ENCODE assay signal across 19 cellular contexts in the genomic region with DNA sequence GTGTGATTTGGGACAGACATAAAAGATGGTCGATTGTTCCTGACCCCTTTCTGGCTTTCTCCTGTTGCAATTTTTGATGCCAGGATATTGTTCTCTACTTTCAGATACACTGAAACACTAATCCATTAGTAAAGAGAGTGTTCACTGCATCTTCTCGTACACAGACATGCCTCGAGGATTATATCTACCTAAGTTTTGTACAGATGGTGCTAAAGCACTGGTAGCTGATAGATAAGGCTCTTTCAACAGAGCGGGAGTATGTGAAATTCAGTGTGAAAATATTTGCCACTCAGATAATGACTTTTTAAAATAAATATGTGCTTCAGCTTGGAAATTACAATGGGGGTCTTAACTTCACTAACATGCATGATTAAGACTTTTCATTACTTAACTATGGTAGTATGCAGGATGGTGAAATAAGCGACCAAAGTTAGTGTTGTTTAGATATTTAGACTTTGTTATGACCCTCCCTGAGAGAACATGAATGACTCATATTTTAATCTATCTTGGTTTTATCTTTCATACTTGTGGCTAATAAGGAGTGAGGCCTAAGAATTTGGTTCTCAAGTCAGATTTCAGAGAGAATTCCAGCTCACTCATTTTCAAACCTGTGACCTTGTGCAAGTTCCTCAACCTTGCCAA.
DNase-seq lines count a peak whose midpoint lies in the region; ATAC-seq lines count a peak whose summit lies in the region.
"Had no signal": no experiment of that assay in that cellular context is flagged by ENCODE, and none has a peak within 500 bp of the region (broad histone marks: within the 10 kb centered on the region; RNA-seq: fewer than 3 reads in every experiment).

No MANE protein-coding gene starts in this region.

- H3K56ac ChIP-seq in mesendoderm (ENCODE audit: low read length): no peak overlapping the region

- ATAC-seq in GM18867 (IDR thresholded peaks at IDR 0.05; ENCODE audit: unreplicated experiment) (no peak), HG02571 (IDR thresholded peaks at IDR 0.05; ENCODE audit: unreplicated experiment) (no peak)
- ATAC-seq: activated T-helper 17 cell treated with anti-CD3 and anti-CD28 coated beads, Interleukin-2, amount 50 U/mL, for 72 hours; naive thymus-derived CD8-positive, alpha-beta T cell had no signal

- H2AK5ac ChIP-seq in mesendoderm (ENCODE audit: low read length): no peak overlapping the region

- H3K9ac ChIP-seq in mesendoderm (ENCODE audit: low read length): no peak overlapping the region

- H3K79me2 ChIP-seq in mesendoderm (ENCODE audit: control insufficient read depth, insufficient read depth, low read length): no peaks in the 10 kb centered on the region

- no peak overlapping the region for H4K8ac ChIP-seq in mesendoderm (ENCODE audit: low read depth, low read length)

- H2BK5ac ChIP-seq in mesendoderm (ENCODE audit: low read length): no peak overlapping the region

- no peak overlapping the region for H2BK120ac ChIP-seq in mesendoderm (ENCODE audit: low read depth, low read length)

- peak; percentile 57 for DNase-seq in A172 (ENCODE audit: low spot score)
- peak; percentile 9 for DNase-seq in M059J (ENCODE audit: low read depth)
- DNase-seq in dedifferentiated amniotic fluid mesenchymal stem cell (ENCODE audit: extremely low spot score): peak; percentile 75
- DNase-seq in mesendoderm: peak; percentile 17
- DNase-seq in SIG-M5 treated with dmso at 0.1 percent for 504 hours (lab: John Stamatoyannopoulos, UW; ENCODE audit: unreplicated experiment): no peak
- DNase-seq in AG08396 (ENCODE audit: low spot score): no peak
- DNase-seq: activated CD4-positive, alpha-beta T cell treated with anti-CD3 and anti-CD28 coated beads for 4 hours; effector memory CD4-positive, alpha-beta T cell; Karpas-422; naive thymus-derived CD8-positive, alpha-beta T cell; NCI-H1105 treated with DMSO at 0.1 percent for 48 hours; NCI-H2081 treated with DMSO at 0.1 percent for 48 hours; NCI-H510A; pancreas; stimulated activated CD4-positive, alpha-beta T cell treated with anti-CD3 and anti-CD28 coated beads, Interleukin-2, amount 100 ng/mL, for 48 hours; uterus had no signal

- no peaks in the 10 kb centered on the region for H3K79me1 ChIP-seq in mesendoderm (ENCODE audit: low read length)

- H3K4me2 ChIP-seq in mesendoderm (ENCODE audit: low read length): no peak overlapping the region

- H3K4ac ChIP-seq in mesendoderm (ENCODE audit: low read depth, low read length): no peak overlapping the region

- no peaks in the 10 kb centered on the region for H3K36me3 ChIP-seq in mesendoderm (ENCODE audit: control insufficient read depth, insufficient read depth, low read length)
- H3K36me3 ChIP-seq: pancreas, uterus had no signal

- WGBS in mesendoderm (ENCODE audit: extremely low coverage, insufficient coverage, low lambda C conversion rate): no CpG with 5 or more reads among the region's 5 CpGs

- no peak overlapping the region for H3K23ac ChIP-seq in mesendoderm (ENCODE audit: low read length)

- H3K18ac ChIP-seq in mesendoderm (ENCODE audit: low read length): no peak overlapping the region

- no peak overlapping the region for H3K4me3 ChIP-seq in mesendoderm (ENCODE audit: low read length)
- H3K4me3 ChIP-seq: pancreas, uterus had no signal

- no peak overlapping the region for H4K5ac ChIP-seq in mesendoderm (ENCODE audit: low read length)

- H3K27ac ChIP-seq in mesendoderm (ENCODE audit: low read depth, low read length): no peak overlapping the region
- H3K27ac ChIP-seq: pancreas, uterus had no signal

- H3K4me1 ChIP-seq in mesendoderm (ENCODE audit: control insufficient read depth, low read depth, low read length): peaks cover 5% of the 10 kb centered on the region
- H3K4me1 ChIP-seq: pancreas, uterus had no signal

- H3K27me3 ChIP-seq in mesendoderm (ENCODE audit: insufficient read depth, low read length, poor library complexity): no peaks in the 10 kb centered on the region
- H3K27me3 ChIP-seq: pancreas, uterus had no signal

- peak overlapping the region; percentile 85 for H2BK15ac ChIP-seq in mesendoderm (replicated peaks; ENCODE audit: low read depth)

Comparison
In these comparisons a context has a peak if more than half of its experiments do, and no peak if none do; other contexts are left out.
1. DNase-seq: peak in A172 (single experiment), M059J (single experiment), dedifferentiated amniotic fluid mesenchymal stem cell (single experiment) and mesendoderm (single experiment); none in SIG-M5 treated with dmso at 0.1 percent for 504 hours (single experiment) and AG08396 (single experiment).